ENCODE assay signal across 8 cellular contexts in genomic region chr7:116588225-116588624, GRCh38.
DNase-seq lines count a peak whose midpoint lies in the region; ATAC-seq, FAIRE-seq and TF ChIP-seq lines count a peak whose summit lies in the region.

No MANE protein-coding gene starts in this region.

- no peaks in the 10 kb centered on the region for H3K79me2 ChIP-seq in endothelial cell of umbilical vein (ENCODE audit: control insufficient read depth, insufficient read depth, low read length)

- DNase-seq in activated CD4-positive, alpha-beta T cell treated with anti-CD3 and anti-CD28 coated beads for 36 hours = peak; percentile 75
- DNase-seq in activated CD4-positive, alpha-beta T cell treated with anti-CD3 and anti-CD28 coated beads, Interleukin-2, amount 50 U/mL, for 4 hours = no peak
- DNase-seq in HFF-Myc (ENCODE audit: extremely low read depth, low read depth) (peak; percentile 73), OCI-M1 (lab: John Stamatoyannopoulos, UW) (peak; percentile 49), endothelial cell of umbilical vein (ENCODE audit: low read depth, low spot score) (peak; percentile 81), NCI-H2081 (lab: John Stamatoyannopoulos, UW) (no peak)

- no peaks in the 10 kb centered on the region for H3K27me3 ChIP-seq in endothelial cell of umbilical vein (ENCODE audit: control insufficient read depth in 2 of 2, insufficient read depth in 2 of 2, low read length in 2 of 2)

- H3K9me3 ChIP-seq in endothelial cell of umbilical vein (replicated peaks; ENCODE audit: control insufficient read depth, insufficient read depth, low read length) = no peaks in the 10 kb centered on the region

- peak; percentile 72 for FAIRE-seq in endothelial cell of umbilical vein (lab: Jason Lieb, UNC)

- H3K27ac Mint-ChIP-seq in activated CD4-positive, alpha-beta T cell treated with anti-CD3 and anti-CD28 coated beads for 36 hours = no peak overlapping the region
- peak overlapping the region; percentile 62 for H3K27ac Mint-ChIP-seq in stimulated activated naive CD8-positive, alpha-beta T cell treated with anti-CD3 and anti-CD28 coated beads, Interleukin-15, Interleukin-2, amounts not matched to agents 100 ng/mL and 50 ng/mL, for 24 hours

- no peaks in the 10 kb centered on the region for H4K20me1 ChIP-seq in endothelial cell of umbilical vein (replicated peaks; ENCODE audit: control insufficient read depth, extremely low read depth, insufficient read depth, low read length)

- peaks cover 33% of the 10 kb centered on the region for H3K4me1 ChIP-seq in endothelial cell of umbilical vein (ENCODE audit: control insufficient read depth, extremely low read depth, insufficient read depth, low read length)

- H3K36me3 ChIP-seq in endothelial cell of umbilical vein (ENCODE audit: control insufficient read depth in 2 of 2, extremely low read depth in 1 of 2, insufficient read depth in 2 of 2, low read length in 2 of 2) = no peaks in the 10 kb centered on the region

- H3K4me2 ChIP-seq in endothelial cell of umbilical vein (ENCODE audit: insufficient read depth, low read length) = peak overlapping the region; percentile 16

- POLR2A ChIA-PET in activated CD4-positive, alpha-beta T cell treated with anti-CD3 and anti-CD28 coated beads for 36 hours (lab: Charles Lee) = no interaction called here
- POLR2A ChIA-PET in endothelial cell of umbilical vein (lab: Charles Lee) = interaction anchor here (0.6 kb wide), 1 partner anchor 90 kb away, joined by 7 read pairs; no protein-coding TSS in a partner anchor

- CTCF ChIA-PET in activated CD4-positive, alpha-beta T cell treated with anti-CD3 and anti-CD28 coated beads for 36 hours (lab: Charles Lee) = interaction anchor here (0.8 to 1.7 kb wide), 7 partner anchors 9 to 409 kb away, joined by 3 to 40 read pairs (median 4); no protein-coding TSS in a partner anchor
- CTCF ChIA-PET in endothelial cell of umbilical vein (lab: Charles Lee) = interaction anchor here (0.6 to 2.8 kb wide), 28 partner anchors 11 to 417 kb away, joined by 3 to 144 read pairs (median 13); partner anchors contain the start of gene CAV1

- TF ChIP-seq POLR2A in endothelial cell of umbilical vein (IDR thresholded peaks at IDR 0.05; ENCODE audit: low read depth, low read length) = no peak

- no peak overlapping the region for H3K4me3 ChIP-seq in HFF-Myc (replicated peaks; ENCODE audit: low read depth, low read length)
- no peak overlapping the region for H3K4me3 ChIP-seq in endothelial cell of umbilical vein (replicated peaks in 1 of 3; ENCODE audit: insufficient read depth in 1 of 3, low read depth in 1 of 3, low read length in 3 of 3)

- peak; percentile 91 for ATAC-seq in activated CD4-positive, alpha-beta T cell treated with anti-CD3 and anti-CD28 coated beads for 36 hours
- no peak for ATAC-seq in HG02970 (IDR thresholded peaks at IDR 0.05; ENCODE audit: low FRiP score, unreplicated experiment)

- peaks cover 14% of the 10 kb centered on the region for H3K27me3 Mint-ChIP-seq in activated CD4-positive, alpha-beta T cell treated with anti-CD3 and anti-CD28 coated beads for 36 hours
- peaks cover 22% of the 10 kb centered on the region for H3K27me3 Mint-ChIP-seq in stimulated activated naive CD8-positive, alpha-beta T cell treated with anti-CD3 and anti-CD28 coated beads, Interleukin-15, Interleukin-2, amounts not matched to agents 100 ng/mL and 50 ng/mL, for 24 hours

- H3K4me1 Mint-ChIP-seq in activated CD4-positive, alpha-beta T cell treated with anti-CD3 and anti-CD28 coated beads for 36 hours = peaks cover 28% of the 10 kb centered on the region
- peaks cover 40% of the 10 kb centered on the region for H3K4me1 Mint-ChIP-seq in stimulated activated naive CD8-positive, alpha-beta T cell treated with anti-CD3 and anti-CD28 coated beads, Interleukin-15, Interleukin-2, amounts not matched to agents 100 ng/mL and 50 ng/mL, for 24 hours (ENCODE audit: low read depth)

- intact Hi-C loops in activated CD4-positive, alpha-beta T cell treated with anti-CD3 and anti-CD28 coated beads for 36 hours (cut with DNase I, micrococcal nuclease) = loop anchor here (5.0 kb wide), 3 partner anchors 61 to 351 kb away; partner anchors contain the start of gene CAV1 (in 1 of the 2)
- intact Hi-C loops in endothelial cell of umbilical vein (cut with micrococcal nuclease) = loop anchor here (1.0 to 2.0 kb wide), 2 partner anchors 261 to 415 kb away; no protein-coding TSS in a partner anchor

- no peak overlapping the region for H3K4me3 Mint-ChIP-seq in activated CD4-positive, alpha-beta T cell treated with anti-CD3 and anti-CD28 coated beads for 36 hours
- peak overlapping the region; percentile 12 for H3K4me3 Mint-ChIP-seq in stimulated activated naive CD8-positive, alpha-beta T cell treated with anti-CD3 and anti-CD28 coated beads, Interleukin-15, Interleukin-2, amounts not matched to agents 100 ng/mL and 50 ng/mL, for 24 hours

- H3K9me1 ChIP-seq in endothelial cell of umbilical vein (replicated peaks; ENCODE audit: control insufficient read depth, extremely low read depth, insufficient read depth, low read length) = no peaks in the 10 kb centered on the region

- no TSS peak for BruUV-seq in endothelial cell of umbilical vein (replicated peaks; lab: Mats Ljungman, UMichigan)

- no peak for TF ChIP-seq CTCF in HFF-Myc (IDR thresholded peaks at IDR 0.05; ENCODE audit: low read depth, low read length, missing control alignments)
- TF ChIP-seq CTCF in endothelial cell of umbilical vein (IDR thresholded peaks at IDR 0.05; ENCODE audit: extremely low read depth in 1 of 2, insufficient read depth in 1 of 2, low read depth in 1 of 2, low read length in 2 of 2) = no peak

- H2AFZ ChIP-seq in endothelial cell of umbilical vein (ENCODE audit: low read depth, low read length) = peak overlapping the region; percentile 16

- H3K36me3 Mint-ChIP-seq in activated CD4-positive, alpha-beta T cell treated with anti-CD3 and anti-CD28 coated beads for 36 hours (ENCODE audit: low read depth) = no peaks in the 10 kb centered on the region
- H3K36me3 Mint-ChIP-seq in stimulated activated naive CD8-positive, alpha-beta T cell treated with anti-CD3 and anti-CD28 coated beads, Interleukin-15, Interleukin-2, amounts not matched to agents 100 ng/mL and 50 ng/mL, for 24 hours (ENCODE audit: low read depth) = no peaks in the 10 kb centered on the region

- H3K9ac ChIP-seq in endothelial cell of umbilical vein (replicated peaks; ENCODE audit: extremely low read depth, insufficient read depth, low read length) = no peak overlapping the region

- dilution Hi-C loops in endothelial cell of umbilical vein (cut with MboI; ENCODE audit: extremely low pct_ligation_motif_present, low sequenced_read_pairs) = no loop called here

- H3K9me3 Mint-ChIP-seq in activated CD4-positive, alpha-beta T cell treated with anti-CD3 and anti-CD28 coated beads for 36 hours (ENCODE audit: low read depth) = no peaks in the 10 kb centered on the region
- no peaks in the 10 kb centered on the region for H3K9me3 Mint-ChIP-seq in stimulated activated naive CD8-positive, alpha-beta T cell treated with anti-CD3 and anti-CD28 coated beads, Interleukin-15, Interleukin-2, amounts not matched to agents 100 ng/mL and 50 ng/mL, for 24 hours

- H3K27ac ChIP-seq in endothelial cell of umbilical vein (ENCODE audit: insufficient read depth, low read depth, low read length) = peak overlapping the region; percentile 42

TF ChIP-seq in endothelial cell of umbilical vein, 7 proteins besides CTCF, POLR2A, EP300 and RAD21:
- TF ChIP-seq JUN (IDR thresholded peaks at IDR 0.05; ENCODE audit: borderline replicate concordance, insufficient read depth, insufficient read length, low read depth) = no peak
- TF ChIP-seq MAX (IDR thresholded peaks at IDR 0.05; ENCODE audit: insufficient read depth, insufficient read length) = no peak
- TF ChIP-seq GATA2 (IDR thresholded peaks at IDR 0.05; ENCODE audit: insufficient read depth, insufficient read length, low read depth, low read length) = no peak

Comparison
In these comparisons a context has a peak if more than half of its experiments do, and no peak if none do; other contexts are left out.
1. DNase-seq: peak in activated CD4-positive, alpha-beta T cell treated with anti-CD3 and anti-CD28 coated beads for 36 hours (single experiment), HFF-Myc (single experiment), OCI-M1 (single experiment) and endothelial cell of umbilical vein (single experiment); none in activated CD4-positive, alpha-beta T cell treated with anti-CD3 and anti-CD28 coated beads, Interleukin-2, amount 50 U/mL, for 4 hours (0 of 2) and NCI-H2081 (0 of 2).